8 cellular contexts compared by ENCODE assay signal in the genomic region with DNA sequence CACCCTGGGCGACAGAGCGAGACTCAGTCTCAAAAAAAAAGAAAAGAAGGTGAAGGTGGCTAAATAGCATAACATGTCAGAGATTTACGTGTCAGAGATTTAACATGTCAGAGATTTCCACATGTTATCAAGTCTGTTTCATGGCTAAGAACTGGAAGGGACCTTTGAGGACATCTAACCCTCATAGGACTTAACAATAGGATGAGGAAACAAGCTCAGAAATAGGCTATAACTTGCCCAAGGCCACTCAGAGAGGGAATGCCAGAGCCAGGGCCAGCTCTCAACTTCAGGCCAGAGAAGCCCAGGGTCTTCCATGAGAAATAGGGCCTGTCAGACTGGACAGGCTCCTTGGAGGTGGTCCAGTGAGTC. TPM values are rescaled to one million over a fixed set of nuclear protein-coding genes. Genes with fewer than 3 reads are reported as not detected.
DNase-seq lines count a peak whose midpoint lies in the region; ATAC-seq, FAIRE-seq and TF ChIP-seq lines count a peak whose summit lies in the region.

No MANE protein-coding gene starts in this region.

- H3K4me3 ChIP-seq in BLaER1 treated with 17β-estradiol and CSF1 and Interleukin-3, amounts not matched to agents 10 nM and 100 nM: peak overlapping the region; percentile 37 to 66 (median 54)
- H3K4me3 ChIP-seq in K562: peak overlapping the region; percentile 41
- H3K4me3 ChIP-seq in lower lobe of right lung: peak overlapping the region; percentile 53
- peak overlapping the region; percentile 12 to 58 (median 42) for H3K4me3 ChIP-seq in transverse colon

- CTCF ChIA-PET in K562 (lab: Yijun Ruan, JAX; ENCODE audit: low intra/inter-chr PET ratio): interaction anchor here (0.5 kb wide), 2 partner anchors 31 to 154 kb away, joined by 3 to 5 read pairs; no protein-coding TSS in a partner anchor

- H3K9me1 ChIP-seq in K562 (ENCODE audit: control insufficient read depth, insufficient read depth, low read length): no peaks in the 10 kb centered on the region

- ATAC-seq in HG02973 (IDR thresholded peaks at IDR 0.05; ENCODE audit: unreplicated experiment) (peak; percentile 15), K562 (no peak), lower lobe of right lung (peak in 1 of 2 donors; percentile 42), HG03442 (IDR thresholded peaks at IDR 0.05; ENCODE audit: unreplicated experiment) (no peak)

- no peaks in the 10 kb centered on the region for H4K20me1 ChIP-seq in BLaER1 treated with 17β-estradiol and CSF1 and Interleukin-3, amounts not matched to agents 10 nM and 100 nM
- no peaks in the 10 kb centered on the region for H4K20me1 ChIP-seq in K562 (replicated peaks; ENCODE audit: control insufficient read depth, insufficient read depth, low read length)

- TF ChIP-seq CTCF in K562 (IDR thresholded peaks at IDR 0.05 in 2 of 3, conservative IDR thresholded peaks at IDR 0.05 in 1 of 3; ENCODE audit: insufficient read depth in 2 of 3, low read depth in 1 of 3, low read length in 3 of 3) (no peak), lower lobe of right lung (IDR thresholded peaks at IDR 0.05) (no peak), transverse colon (IDR thresholded peaks at IDR 0.05) (no peak)

- H3K27me3 ChIP-seq in BLaER1 treated with 17β-estradiol and CSF1 and Interleukin-3, amounts not matched to agents 10 nM and 100 nM: peaks cover 0 to under 1% (median 0%) of the 10 kb centered on the region in 11 experiments; a peak in 1 of 22 replicates
- no peaks in the 10 kb centered on the region for H3K27me3 ChIP-seq in K562 (ENCODE audit: control insufficient read depth in 2 of 2, insufficient read depth in 2 of 2, low read length in 2 of 2)
- H3K27me3 ChIP-seq in lower lobe of right lung (ENCODE audit: low read depth): no peaks in the 10 kb centered on the region
- H3K27me3 ChIP-seq in transverse colon: no peaks in the 10 kb centered on the region

- WGBS in K562 (ENCODE audit: insufficient coverage, low coverage, missing lambda C conversion rate): 76% methylated on average over 3 of the region's 3 CpGs
- WGBS in transverse colon (ENCODE audit: low coverage in 1 of 2), 2 donors: 90% methylated on average over 3 of the region's 3 CpGs; no CpG with 5 or more reads in 1 of the 2 donors

- no peaks in the 10 kb centered on the region for H3K9me3 ChIP-seq in BLaER1 treated with 17β-estradiol and CSF1 and Interleukin-3, amounts not matched to agents 10 nM and 100 nM (replicated peaks in 1 of 11)
- H3K9me3 ChIP-seq in K562 (replicated peaks; ENCODE audit: control insufficient read depth, insufficient read depth, low read depth, low read length) (no peaks in the 10 kb centered on the region), lower lobe of right lung (no peaks in the 10 kb centered on the region), transverse colon (no peaks in the 10 kb centered on the region)

- BruUV-seq in K562 (replicated peaks; lab: Mats Ljungman, UMichigan): TSS peak; percentile 96

- no peaks in the 10 kb centered on the region for H3K79me2 ChIP-seq in K562 (ENCODE audit: control insufficient read depth, insufficient read depth, low read length)

- no peak for TF ChIP-seq RAD21 in K562 (CRISPR knock-in tag; conservative IDR thresholded peaks at IDR 0.05 in 1 of 2, IDR thresholded peaks at IDR 0.05 in 1 of 2)

- H3K4me1 ChIP-seq in BLaER1 treated with 17β-estradiol and CSF1 and Interleukin-3, amounts not matched to agents 10 nM and 100 nM: peaks cover 18 to 33% (median 26%) of the 10 kb centered on the region in 10 experiments
- H3K4me1 ChIP-seq in K562 (replicated peaks in 1 of 2; ENCODE audit: control insufficient read depth in 2 of 2, insufficient read depth in 2 of 2, low read length in 2 of 2) (peaks cover 16% of the 10 kb centered on the region in 2 experiments), lower lobe of right lung (peaks cover 12% of the 10 kb centered on the region), transverse colon (peaks cover 0 to 20% (median 8%) of the 10 kb centered on the region in 4 donors)

- TF ChIP-seq POLR2A in K562 (conservative IDR thresholded peaks at IDR 0.05) (no peak), transverse colon (IDR thresholded peaks at IDR 0.05) (no peak)

- H3K9ac ChIP-seq in BLaER1 treated with 17β-estradiol and CSF1 and Interleukin-3, amounts not matched to agents 10 nM and 100 nM: peak overlapping the region; percentile 64 to 82 (median 75)
- peak overlapping the region; percentile 67 to 91 for H3K9ac ChIP-seq in K562 (ENCODE audit: insufficient read depth in 1 of 2, low read depth in 2 of 2, low read length in 2 of 2)

- in situ Hi-C loops in K562 (cut with MboI) (no loop called here), transverse colon (cut with MboI; ENCODE audit: low pct_ligation_motif_present in 1 of 4, low pct_unique_long_range_greater_than_20kb in 1 of 4, low sequenced_read_pairs in 3 of 4) (no loop called here)

- DNase-seq in K562 (ENCODE audit: extremely low read depth in 1 of 4, low spot score in 3 of 4) (no peak), lower lobe of right lung (no peak), transverse colon (no peak), inferior parietal cortex (ENCODE audit: extremely low spot score) (no peak)
- no peak for DNase-seq in central memory CD4-positive, alpha-beta T cell

- intact Hi-C loops in K562 (cut with micrococcal nuclease) (loop anchor here (1.0 to 10.0 kb wide), 5 partner anchors 36 to 159 kb away; a partner anchor contains a TSS), lower lobe of right lung (cut with DNase I) (no loop called here), transverse colon (cut with DNase I; ENCODE audit: low total_unique reads) (loop anchor here (5.0 kb wide), 1 partner anchor 58 kb away; no protein-coding TSS in a partner anchor)

- no peak for TF ChIP-seq EP300 in K562 (IDR thresholded peaks at IDR 0.05; ENCODE audit: low read length)
- TF ChIP-seq EP300 in transverse colon (IDR thresholded peaks at IDR 0.05; ENCODE audit: low read depth): no peak

- no peaks in the 10 kb centered on the region for H3K36me3 ChIP-seq in BLaER1 treated with 17β-estradiol and CSF1 and Interleukin-3, amounts not matched to agents 10 nM and 100 nM
- no peaks in the 10 kb centered on the region for H3K36me3 ChIP-seq in K562 (ENCODE audit: control insufficient read depth, insufficient read depth, low read length)
- no peaks in the 10 kb centered on the region for H3K36me3 ChIP-seq in lower lobe of right lung
- H3K36me3 ChIP-seq in transverse colon: no peaks in the 10 kb centered on the region

- peak overlapping the region; percentile 76 to 94 (median 82) for H3K4me2 ChIP-seq in BLaER1 treated with 17β-estradiol and CSF1 and Interleukin-3, amounts not matched to agents 10 nM and 100 nM
- H3K4me2 ChIP-seq in K562 (ENCODE audit: insufficient read depth, low read length): peak overlapping the region; percentile 85

- FAIRE-seq in K562 (lab: Jason Lieb, UNC): no peak

- POLR2A ChIA-PET in K562 (lab: Yijun Ruan, JAX): interaction anchor here (0.6 to 3.5 kb wide), 5 partner anchors 8 to 367 kb away, joined by 3 to 13 read pairs (median 3); no protein-coding TSS in a partner anchor

- H2AFZ ChIP-seq in K562 (ENCODE audit: low read depth, low read length): peak overlapping the region; percentile 97

- peak overlapping the region; percentile 63 to 88 (median 84); a peak in 21 of 22 replicates for H3K27ac ChIP-seq in BLaER1 treated with 17β-estradiol and CSF1 and Interleukin-3, amounts not matched to agents 10 nM and 100 nM
- H3K27ac ChIP-seq in K562 (ENCODE audit: extremely low read depth, low read depth, low read length) (peak overlapping the region; percentile 69), lower lobe of right lung (peak overlapping the region; percentile 83), transverse colon (peak overlapping the region; percentile 83 to 90 (median 86))

RNA-seq across cellular contexts. Expression of a gene that starts 26.8 kb away (rescaled TPM):
- 6.8 and 16.5 TPM in 2 replicates for total RNA-seq in K562 (2011; cell fraction: chromatin; rRNA removed; ENCODE audit: low replicate concordance)
- 8.6 and 11.3 TPM in 2 replicates for total RNA-seq in K562 (2011; cell fraction: nucleolus; rRNA removed)
- total RNA-seq in K562 (2011; cell fraction: nucleoplasm; rRNA removed): 6.7 and 7.3 TPM in 2 replicates
- total RNA-seq in K562 (2014; rRNA removed) (13.8 and 14.9 TPM in 2 replicates), K562 (2014; rRNA removed; fragmentation: Illumina TruSeq; extraction: Trizol) (6.7 and 7.3 TPM in 2 replicates), K562 (2015; rRNA removed; fragmentation: Illumina TruSeq; extraction: Trizol) (9.2 and 10.0 TPM in 2 replicates), K562 (2021) (16.5 and 18.8 TPM in 2 replicates), lower lobe of right lung (11.9 TPM), transverse colon (10 to 100 TPM; 13.5 to 29.9 (median 16.4) TPM)
- polyA plus RNA-seq in K562 (2011; rRNA removed) (2.6 and 4.4 TPM in 2 replicates), K562 (2014; fragmentation: Illumina TruSeq; extraction: Trizol) (11.6 and 12.4 TPM in 2 replicates), K562 (2014; fragmentation: Nextera tagmentation; extraction: Ambion mirVana) (under 1 TPM; 0.44 to 0.66 TPM), K562 (2014; rRNA removed) (6.1 and 7.4 TPM in 2 replicates)
- 4.0 and 5.6 TPM in 2 replicates for polyA plus RNA-seq in K562 (2011; cell fraction: cytosol; rRNA removed)
- 7.1 and 10.9 TPM in 2 replicates for polyA plus RNA-seq in K562 (2011; cell fraction: nucleus; rRNA removed)
- polyA plus RNA-seq in K562 (2012): 12.0 and 13.0 TPM in 2 replicates
- polyA minus RNA-seq in K562 (2011; rRNA and poly(A)+ RNA removed): 4.2 and 5.3 TPM in 2 replicates
- polyA minus RNA-seq in K562 (2011; cell fraction: cytosol; rRNA and poly(A)+ RNA removed): 9.2 and 9.8 TPM in 2 replicates
- polyA minus RNA-seq in K562 (2011; cell fraction: nucleus; rRNA and poly(A)+ RNA removed): 8.3 and 11.2 TPM in 2 replicates

RNA-seq across cellular contexts. Expression of a gene that starts 51.7 kb away (rescaled TPM):
- total RNA-seq in K562 (2011; cell fraction: chromatin; rRNA removed; ENCODE audit: low replicate concordance): 149 and 268 TPM in 2 replicates
- total RNA-seq in K562 (2011; cell fraction: nucleolus; rRNA removed): 112 and 115 TPM in 2 replicates
- 105 and 116 TPM in 2 replicates for total RNA-seq in K562 (2011; cell fraction: nucleoplasm; rRNA removed)
- 81.9 and 95.6 TPM in 2 replicates for total RNA-seq in K562 (2014; rRNA removed)
- total RNA-seq in K562 (2014; rRNA removed; fragmentation: Illumina TruSeq; extraction: Trizol): 73.7 and 81.5 TPM in 2 replicates
- total RNA-seq in K562 (2015; rRNA removed; fragmentation: Illumina TruSeq; extraction: Trizol): 76.4 and 82.9 TPM in 2 replicates
- 124 and 129 TPM in 2 replicates for total RNA-seq in K562 (2021)
- polyA plus RNA-seq in K562 (2011; rRNA removed): 91.7 and 97.8 TPM in 2 replicates
- polyA plus RNA-seq in K562 (2011; cell fraction: cytosol; rRNA removed): 60.8 and 77.4 TPM in 2 replicates
- polyA plus RNA-seq in K562 (2011; cell fraction: nucleus; rRNA removed): 137 and 170 TPM in 2 replicates
- 78.5 and 80.4 TPM in 2 replicates for polyA plus RNA-seq in K562 (2012)
- polyA plus RNA-seq in K562 (2014; fragmentation: Illumina TruSeq; extraction: Trizol): 107 and 115 TPM in 2 replicates
- 1 to 10 TPM; 6.2 to 9.1 TPM for polyA plus RNA-seq in K562 (2014; fragmentation: Nextera tagmentation; extraction: Ambion mirVana)
- polyA plus RNA-seq in K562 (2014; rRNA removed): 68.2 and 75.6 TPM in 2 replicates
- polyA minus RNA-seq in K562 (2011; rRNA and poly(A)+ RNA removed): 89.9 and 91.7 TPM in 2 replicates
- 61.7 and 77.1 TPM in 2 replicates for polyA minus RNA-seq in K562 (2011; cell fraction: cytosol; rRNA and poly(A)+ RNA removed)
- polyA minus RNA-seq in K562 (2011; cell fraction: nucleus; rRNA and poly(A)+ RNA removed): 39.2 and 51.2 TPM in 2 replicates
- total RNA-seq in lower lobe of right lung: 95.9 TPM
- 100 to 1,000 TPM in 1 of 4 donors, 10 to 100 TPM in 3; 55.3 to 105 (median 77.8) TPM for total RNA-seq in transverse colon

RNA-seq across cellular contexts. Expression of a gene that starts 51.9 kb away (rescaled TPM):
- 23.0 and 52.3 TPM in 2 replicates for total RNA-seq in K562 (2011; cell fraction: chromatin; rRNA removed; ENCODE audit: low replicate concordance)
- 44.0 and 46.5 TPM in 2 replicates for total RNA-seq in K562 (2011; cell fraction: nucleolus; rRNA removed)
- 24.7 and 39.0 TPM in 2 replicates for total RNA-seq in K562 (2011; cell fraction: nucleoplasm; rRNA removed)
- 16.1 and 18.5 TPM in 2 replicates for total RNA-seq in K562 (2014; rRNA removed)
- total RNA-seq in K562 (2014; rRNA removed; fragmentation: Illumina TruSeq; extraction: Trizol): 4.2 and 6.1 TPM in 2 replicates
- total RNA-seq in K562 (2015; rRNA removed; fragmentation: Illumina TruSeq; extraction: Trizol): 7.0 and 7.4 TPM in 2 replicates
- 18.4 and 20.0 TPM in 2 replicates for total RNA-seq in K562 (2021)
- polyA plus RNA-seq in K562 (2011; rRNA removed): 13.5 and 16.3 TPM in 2 replicates
- polyA plus RNA-seq in K562 (2011; cell fraction: cytosol; rRNA removed): 10.6 and 19.6 TPM in 2 replicates
- 107 and 225 TPM in 2 replicates for polyA plus RNA-seq in K562 (2011; cell fraction: nucleus; rRNA removed)
- polyA plus RNA-seq in K562 (2012): 14.9 and 20.9 TPM in 2 replicates
- polyA plus RNA-seq in K562 (2014; fragmentation: Illumina TruSeq; extraction: Trizol): 9.0 and 9.6 TPM in 2 replicates
- 1 to 10 TPM; 5.5 to 6.2 TPM for polyA plus RNA-seq in K562 (2014; fragmentation: Nextera tagmentation; extraction: Ambion mirVana)
- polyA plus RNA-seq in K562 (2014; rRNA removed): 33.7 and 38.2 TPM in 2 replicates
- polyA minus RNA-seq in K562 (2011; rRNA and poly(A)+ RNA removed): 1.2 and 2.5 TPM in 2 replicates
- polyA minus RNA-seq in K562 (2011; cell fraction: cytosol; rRNA and poly(A)+ RNA removed): 3.8 and 4.2 TPM in 2 replicates
- 16.9 and 21.3 TPM in 2 replicates for polyA minus RNA-seq in K562 (2011; cell fraction: nucleus; rRNA and poly(A)+ RNA removed)
- 11.1 TPM for total RNA-seq in lower lobe of right lung
- total RNA-seq in transverse colon: 10 to 100 TPM in 1 of 4 donors, 1 to 10 TPM in 3; 3.3 to 15.5 (median 6.0) TPM
